In the genomic region with DNA sequence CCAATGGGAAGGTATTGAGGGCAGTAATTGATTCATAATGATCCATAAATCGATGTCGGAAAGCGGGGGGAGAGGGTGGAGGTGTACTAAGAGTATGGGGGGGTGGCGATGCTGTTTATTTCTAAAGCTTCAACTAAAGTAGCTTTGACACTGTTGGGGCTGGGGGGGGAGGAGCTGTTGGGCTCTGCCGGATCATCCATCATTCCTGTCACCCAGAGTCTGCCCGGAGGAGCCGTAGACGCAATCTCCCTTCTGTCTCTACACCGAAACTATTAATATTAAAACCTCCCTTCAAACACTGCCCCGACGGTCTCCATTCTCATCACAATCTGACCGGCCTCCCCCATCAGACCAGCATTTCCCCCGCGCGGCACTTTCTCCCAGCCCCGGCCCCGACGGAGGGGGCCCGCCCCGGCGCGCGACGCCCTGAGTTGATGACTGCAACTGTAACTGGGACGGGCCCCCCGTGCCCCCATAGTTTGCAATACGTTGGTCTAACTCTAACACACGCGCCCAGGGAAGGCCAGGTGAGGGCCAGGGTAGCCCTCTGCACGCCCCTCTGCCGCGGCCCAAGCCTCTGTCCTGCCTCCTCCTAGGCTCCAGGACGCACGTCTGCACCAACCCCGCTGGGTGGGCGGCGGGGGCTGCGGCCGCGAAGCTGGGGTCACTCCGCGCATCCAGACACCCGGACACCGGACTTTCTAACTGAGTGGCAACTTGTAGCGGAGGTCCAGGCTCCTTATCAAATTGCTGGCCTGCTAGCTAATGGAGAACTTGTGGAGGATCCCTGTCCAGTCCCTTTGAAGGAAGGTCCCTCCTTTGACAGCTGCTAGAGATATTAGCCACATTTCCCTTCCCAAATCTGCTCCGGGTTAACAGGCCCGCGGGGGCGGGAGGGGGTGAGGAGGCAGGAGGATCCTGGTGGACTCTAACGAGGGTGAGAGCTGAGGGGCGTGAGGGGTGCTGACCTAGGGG, we compare ENCODE assay signal across 8 cellular contexts.
DNase-seq lines count a peak whose midpoint lies in the region; ATAC-seq, FAIRE-seq and TF ChIP-seq lines count a peak whose summit lies in the region.
"Had no signal": no experiment of that assay in that cellular context is flagged by ENCODE, and none has a peak within 500 bp of the region (broad histone marks: within the 10 kb centered on the region; RNA-seq: fewer than 3 reads in every experiment).

No MANE protein-coding gene starts in this region.

- H3K4me1 Mint-ChIP-seq in activated CD4-positive, alpha-beta T cell treated with anti-CD3 and anti-CD28 coated beads, Interleukin-2, amount 10 ng/mL, durations not matched to agents 24 days and 14 days = peaks cover 2% of the 10 kb centered on the region

- H3K27ac Mint-ChIP-seq in activated CD4-positive, alpha-beta T cell treated with anti-CD3 and anti-CD28 coated beads, Interleukin-2, amount 10 ng/mL, durations not matched to agents 24 days and 14 days = no peak overlapping the region

- H3K27me3 Mint-ChIP-seq in activated CD4-positive, alpha-beta T cell treated with anti-CD3 and anti-CD28 coated beads, Interleukin-2, amount 10 ng/mL, durations not matched to agents 24 days and 14 days = peaks cover 68% of the 10 kb centered on the region

- TF ChIP-seq POLR2A in esophagus squamous epithelium (IDR thresholded peaks at IDR 0.05) (no peak), H54 (IDR thresholded peaks at IDR 0.05; ENCODE audit: low read depth, low read length) (no peak)

- H3K9me3 ChIP-seq in NT2/D1 (ENCODE audit: insufficient read depth, low read length) (no peaks in the 10 kb centered on the region), esophagus squamous epithelium (no peaks in the 10 kb centered on the region), mesodermal cell (ENCODE audit: control insufficient read depth, low read length) (no peaks in the 10 kb centered on the region), upper lobe of right lung (no peaks in the 10 kb centered on the region)

- FAIRE-seq in H54 (lab: Jason Lieb, UNC) = no peak
- FAIRE-seq: endometrium had no signal

- WGBS in esophagus squamous epithelium, 2 donors = 20 to 41% methylated on average over 16 to 22 of the region's 51 CpGs
- WGBS in mesodermal cell (ENCODE audit: insufficient coverage in 2 of 2), 2 experiments = 0 to 4% methylated on average over 25 to 38 of the region's 51 CpGs

- H3K36me3 Mint-ChIP-seq in activated CD4-positive, alpha-beta T cell treated with anti-CD3 and anti-CD28 coated beads, Interleukin-2, amount 10 ng/mL, durations not matched to agents 24 days and 14 days (ENCODE audit: low read depth) = no peaks in the 10 kb centered on the region

- H3K36me3 ChIP-seq in NT2/D1 (ENCODE audit: insufficient read depth, insufficient read length, low read length) (no peaks in the 10 kb centered on the region), esophagus squamous epithelium (peaks cover 0 to 24% (median 0%) of the 10 kb centered on the region in 3 donors), mesodermal cell (ENCODE audit: control insufficient read depth, insufficient read depth, low read length) (peaks cover 14% of the 10 kb centered on the region), upper lobe of right lung (peaks cover 8% of the 10 kb centered on the region)

- H3K9ac ChIP-seq in NT2/D1 (ENCODE audit: insufficient read length, low read depth) = peak overlapping the region; percentile 42

- no peak overlapping the region for H3K4me3 Mint-ChIP-seq in activated CD4-positive, alpha-beta T cell treated with anti-CD3 and anti-CD28 coated beads, Interleukin-2, amount 10 ng/mL, durations not matched to agents 24 days and 14 days

- intact Hi-C loops in esophagus squamous epithelium (cut with DNase I) = loop anchor here (5.0 kb wide), 1 partner anchor 244 kb away; no protein-coding TSS in a partner anchor
- intact Hi-C loops in upper lobe of right lung (cut with DNase I) = loop anchor here (10.0 kb wide), 1 partner anchor 246 kb away; no protein-coding TSS in a partner anchor
- intact Hi-C loops in activated CD4-positive, alpha-beta T cell treated with anti-CD3 and anti-CD28 coated beads, Interleukin-2, amount 10 ng/mL, durations not matched to agents 24 days and 14 days (cut with micrococcal nuclease) = loop anchor here (10.0 kb wide), 1 partner anchor 996 kb away; no protein-coding TSS in a partner anchor

- H3K27ac ChIP-seq in esophagus squamous epithelium (peak overlapping the region in 3 of 4 donors; percentile 12 to 42 (median 42)), mesodermal cell (ENCODE audit: low read depth, low read length, severe bottlenecking) (peak overlapping the region; percentile 83), upper lobe of right lung (no peak overlapping the region)

- H3K4me1 ChIP-seq in NT2/D1 (ENCODE audit: insufficient read depth, insufficient read length) (no peaks in the 10 kb centered on the region), esophagus squamous epithelium (peaks cover 0 to 29% (median 6%) of the 10 kb centered on the region in 3 donors), mesodermal cell (ENCODE audit: control insufficient read depth, insufficient read depth, low read length, poor library complexity, severe bottlenecking) (peaks cover 19% of the 10 kb centered on the region), upper lobe of right lung (no peaks in the 10 kb centered on the region)

- ATAC-seq in upper lobe of right lung = peak; percentile 39

- H3K4me3 ChIP-seq in NT2/D1 (ENCODE audit: insufficient read length, low read depth) (peak overlapping the region; percentile 26), esophagus squamous epithelium (peak overlapping the region; percentile 25 to 60 (median 44)), mesodermal cell (ENCODE audit: extremely low read depth, insufficient read depth, low read length, poor library complexity, severe bottlenecking) (peak overlapping the region; percentile 26), upper lobe of right lung (peak overlapping the region; percentile 36)

- peaks cover 4% of the 10 kb centered on the region for H3K9me3 Mint-ChIP-seq in activated CD4-positive, alpha-beta T cell treated with anti-CD3 and anti-CD28 coated beads, Interleukin-2, amount 10 ng/mL, durations not matched to agents 24 days and 14 days

- H3K27me3 ChIP-seq in NT2/D1 (ENCODE audit: insufficient read depth, insufficient read length) (peaks cover 73% of the 10 kb centered on the region), esophagus squamous epithelium (peaks cover 0 to 54% (median 0%) of the 10 kb centered on the region in 4 donors), upper lobe of right lung (peaks cover 55% of the 10 kb centered on the region)

- DNase-seq in NT2/D1 (ENCODE audit: low read depth, low spot score) (no peak), esophagus squamous epithelium (lab: John Stamatoyannopoulos, UW) (no peak), upper lobe of right lung (no peak), H54 (ENCODE audit: insufficient read length, low spot score) (no peak)
- DNase-seq in activated CD4-positive, alpha-beta T cell treated with anti-CD3 and anti-CD28 coated beads, Interleukin-2, amount 10 ng/mL, durations not matched to agents 24 days and 14 days = no peak
- no peak for DNase-seq in stimulated activated CD4-positive, alpha-beta T cell treated with anti-CD3 and anti-CD28 coated beads, Interleukin-4, amount 100 ng/mL, for 24 hours

- no peak for TF ChIP-seq CTCF in esophagus squamous epithelium (IDR thresholded peaks at IDR 0.05)
- no peak for TF ChIP-seq CTCF in upper lobe of right lung (IDR thresholded peaks at IDR 0.05)
